Comparison of ENCODE assay signal across 16 cellular contexts in the genomic region with DNA sequence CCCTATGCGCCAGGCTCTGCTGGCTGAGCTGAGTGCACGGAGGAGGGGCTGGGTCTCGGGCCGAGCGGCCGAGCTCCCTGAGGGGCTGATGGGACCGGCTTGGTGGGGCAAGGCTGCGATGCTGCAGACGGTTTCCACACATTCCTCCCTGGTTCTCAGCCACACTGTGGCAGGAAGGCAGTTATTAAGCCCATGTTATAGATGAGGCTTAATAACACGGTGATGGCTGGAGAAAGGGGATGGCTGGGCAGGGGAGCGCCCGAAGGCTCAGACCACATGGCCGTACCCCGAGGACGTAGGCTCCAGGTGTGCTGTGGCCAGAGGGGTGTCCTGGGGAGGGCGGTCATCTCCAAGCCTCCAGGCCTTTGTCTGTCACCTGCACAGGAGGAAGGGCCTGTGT. TPM values are rescaled to one million over a fixed set of nuclear protein-coding genes. Genes with fewer than 3 reads are reported as not detected.
DNase-seq lines count a peak whose midpoint lies in the region; ATAC-seq and TF ChIP-seq lines count a peak whose summit lies in the region.
"Had no signal": no experiment of that assay in that cellular context is flagged by ENCODE, and none has a peak within 500 bp of the region (broad histone marks: within the 10 kb centered on the region; RNA-seq: fewer than 3 reads in every experiment).

No MANE protein-coding gene starts in this region.

- H3K27ac Mint-ChIP-seq in neural crest cell (ENCODE audit: unreplicated experiment) (peak overlapping the region; percentile 80), type B pancreatic cell (no peak overlapping the region)
- H3K27ac Mint-ChIP-seq: CD4-positive, alpha-beta memory T cell had no signal

- intact Hi-C loops in dorsolateral prefrontal cortex (cut with DNase I), result loop anchor here in 1 of 2 donors (5.0 kb wide), 1 partner anchor 85 kb away; no protein-coding TSS in a partner anchor

- H3K4me3 ChIP-seq in dorsolateral prefrontal cortex, result no peak overlapping the region

- H3K9me3 Mint-ChIP-seq in neural crest cell (no peaks in the 10 kb centered on the region), type B pancreatic cell (no peaks in the 10 kb centered on the region)
- H3K9me3 Mint-ChIP-seq: CD4-positive, alpha-beta memory T cell had no signal

- no peak for ATAC-seq in HG03135 (IDR thresholded peaks at IDR 0.05; ENCODE audit: unreplicated experiment)

- peaks cover 2% of the 10 kb centered on the region for H3K27me3 Mint-ChIP-seq in neural crest cell (ENCODE audit: low read depth)
- H3K27me3 Mint-ChIP-seq in type B pancreatic cell, result peaks cover 14% of the 10 kb centered on the region
- H3K27me3 Mint-ChIP-seq: CD4-positive, alpha-beta memory T cell had no signal

- H3K27ac ChIP-seq in angular gyrus (ENCODE audit: low read depth, low read length) (peak overlapping the region; percentile 47), dorsolateral prefrontal cortex (peak overlapping the region in 36 of 59 donors; percentile 2 to 70 (median 48))

- TF ChIP-seq CTCF in dorsolateral prefrontal cortex (IDR thresholded peaks at IDR 0.05 in 54 of 56, conservative IDR thresholded peaks at IDR 0.05 in 2 of 56; ENCODE audit: low read depth in 1 of 56, partially characterized antibody in 56 of 56), result no peak
- TF ChIP-seq CTCF in neural crest cell (conservative IDR thresholded peaks at IDR 0.05), result no peak
- no peak for TF ChIP-seq CTCF in type B pancreatic cell (conservative IDR thresholded peaks at IDR 0.05)

- H3K4me3 Mint-ChIP-seq in neural crest cell (no peak overlapping the region), type B pancreatic cell (no peak overlapping the region)
- H3K4me3 Mint-ChIP-seq: CD4-positive, alpha-beta memory T cell had no signal

- H3K36me3 Mint-ChIP-seq in neural crest cell (ENCODE audit: low read depth) (peaks cover 9% of the 10 kb centered on the region), type B pancreatic cell (no peaks in the 10 kb centered on the region)
- H3K36me3 Mint-ChIP-seq: CD4-positive, alpha-beta memory T cell had no signal

- H3K27me3 ChIP-seq in dorsolateral prefrontal cortex, result peaks cover 0 to 11% (median 0%) of the 10 kb centered on the region in 45 donors

- DNase-seq in dorsolateral prefrontal cortex (no peak), neural crest cell (ENCODE audit: low read depth, low spot score) (no peak), OCI-M1 (lab: John Stamatoyannopoulos, UW) (no peak), type B pancreatic cell (ENCODE audit: extremely low spot score, unreplicated experiment) (no peak)
- DNase-seq: C1 segment of cervical spinal cord; Calu3; CD4-positive, alpha-beta memory T cell; COR-L47; DMS53; DMS79 treated with DMSO at 0.1 percent for 48 hours; GF-D8; GOT3; H7; HCEC 1CT had no signal

- H3K4me1 Mint-ChIP-seq in neural crest cell (peaks cover 52% of the 10 kb centered on the region), type B pancreatic cell (ENCODE audit: unreplicated experiment) (peaks cover 8% of the 10 kb centered on the region)

RNA-seq across cellular contexts. Expression of a gene that starts 58.6 kb away (rescaled TPM):
- total RNA-seq in dorsolateral prefrontal cortex (100 to 1,000 TPM; 181 to 436 (median 311) TPM), neural crest cell (59.9 and 62.5 TPM in 2 replicates), type B pancreatic cell (ENCODE audit: low replicate concordance) (37.3 and 46.9 TPM in 2 replicates)
